19 cellular contexts compared by ENCODE assay signal in genomic region chr7:54743580-54743979, GRCh38. TPM values are rescaled to one million over a fixed set of nuclear protein-coding genes. Genes with fewer than 3 reads are reported as not detected.
DNase-seq lines count a peak whose midpoint lies in the region; ATAC-seq, FAIRE-seq and TF ChIP-seq lines count a peak whose summit lies in the region.
"Had no signal": no experiment of that assay in that cellular context is flagged by ENCODE, and none has a peak within 500 bp of the region (broad histone marks: within the 10 kb centered on the region; RNA-seq: fewer than 3 reads in every experiment).

No MANE protein-coding gene starts in this region.

- H3K4me1 ChIP-seq in MM.1S (ENCODE audit: low read length), result peaks cover 9% of the 10 kb centered on the region; the same call in 1 of the 2 replicates
- peaks cover 0 to 6% of the 10 kb centered on the region in 2 experiments; a peak in 1 of 5 replicates for H3K4me1 ChIP-seq in K562 (replicated peaks in 1 of 2; ENCODE audit: control insufficient read depth in 2 of 2, insufficient read depth in 2 of 2, low read length in 2 of 2)
- no peaks in the 10 kb centered on the region for H3K4me1 ChIP-seq in CD4-positive, alpha-beta memory T cell (ENCODE audit: insufficient read depth, low read length)
- H3K4me1 ChIP-seq: BLaER1, Caco-2, SJSA1 had no signal

- WGBS in K562 (ENCODE audit: insufficient coverage, low coverage, missing lambda C conversion rate), result 14% methylated on average over 1 of the region's 1 CpG

- TF ChIP-seq CTCF in MM.1S (IDR thresholded peaks at IDR 0.05; ENCODE audit: low read length) (no peak), K562 (IDR thresholded peaks at IDR 0.05 in 2 of 3, conservative IDR thresholded peaks at IDR 0.05 in 1 of 3; ENCODE audit: insufficient read depth in 2 of 3, low read depth in 1 of 3, low read length in 3 of 3) (no peak)

- in situ Hi-C loops in K562 (cut with MboI), result no loop called here

- no peaks in the 10 kb centered on the region for H3K27me3 Mint-ChIP-seq in CD4-positive, alpha-beta memory T cell
- H3K27me3 Mint-ChIP-seq: CD4-positive, alpha-beta T cell had no signal

- DNase-seq in MM.1S, result peak; percentile 19
- DNase-seq in RCC 7860 (ENCODE audit: low spot score), result no peak
- peak in 2 of 4 experiments; percentile 38 to 58 for DNase-seq in K562 (ENCODE audit: extremely low read depth in 1 of 4, low spot score in 3 of 4)
- DNase-seq in activated effector memory CD4-positive, alpha-beta T cell treated with anti-CD3 and anti-CD28 coated beads, Interleukin-2, amount 50 U/mL, for 16 hours, result no peak
- DNase-seq in iPS-NIHi7 (ENCODE audit: extremely low spot score), result no peak
- DNase-seq in CD4-positive, alpha-beta memory T cell, result no peak
- DNase-seq: ACHN; Caco-2; CD4-positive, alpha-beta T cell; DMS 273 treated with DMSO at 0.1 percent for 48 hours; DMS79 treated with DMSO at 0.1 percent for 48 hours; H7; NCI-H1694 treated with DMSO at 0.1 percent for 48 hours; NCI-H2107; NCI-H510A had no signal

- H3K36me3 Mint-ChIP-seq in CD4-positive, alpha-beta memory T cell, result peaks cover 20 to 21% of the 10 kb centered on the region in 2 donors

- TF ChIP-seq RAD21 in K562 (CRISPR knock-in tag; conservative IDR thresholded peaks at IDR 0.05 in 1 of 2, IDR thresholded peaks at IDR 0.05 in 1 of 2), result no peak

- ATAC-seq in K562, result peak; percentile 88
- ATAC-seq: Right ventricle myocardium inferior had no signal

- no peaks in the 10 kb centered on the region for H3K9me3 ChIP-seq in MM.1S (replicated peaks; ENCODE audit: insufficient read depth, low read length)
- no peaks in the 10 kb centered on the region for H3K9me3 ChIP-seq in K562 (replicated peaks; ENCODE audit: control insufficient read depth, insufficient read depth, low read depth, low read length)
- no peaks in the 10 kb centered on the region for H3K9me3 ChIP-seq in CD4-positive, alpha-beta memory T cell (ENCODE audit: control insufficient read depth in 1 of 2, low read length in 2 of 2)
- H3K9me3 ChIP-seq: BLaER1, Caco-2, SJSA1 had no signal

- FAIRE-seq in RCC 7860 (lab: Jason Lieb, UNC), result peak; percentile 75
- FAIRE-seq in K562 (lab: Jason Lieb, UNC), result peak; percentile 79
- FAIRE-seq in islet of Langerhans (lab: Jason Lieb, UNC), result peak; percentile 5

- no TSS peak for BruUV-seq in K562 (replicated peaks; lab: Mats Ljungman, UMichigan)

- no peaks in the 10 kb centered on the region for H3K9me3 Mint-ChIP-seq in CD4-positive, alpha-beta memory T cell
- H3K9me3 Mint-ChIP-seq: CD4-positive, alpha-beta T cell had no signal

- no peak overlapping the region for H3K4me3 Mint-ChIP-seq in CD4-positive, alpha-beta memory T cell
- H3K4me3 Mint-ChIP-seq: CD4-positive, alpha-beta T cell had no signal

- CTCF ChIA-PET in K562 (lab: Yijun Ruan, JAX; ENCODE audit: low intra/inter-chr PET ratio), result no interaction called here
- CTCF ChIA-PET in CD4-positive, alpha-beta memory T cell (lab: Charles Lee; ENCODE audit: partially characterized antibody), result interaction anchor here (0.7 to 1.4 kb wide), 2 partner anchors 25 to 1220 kb away, joined by 3 to 4 read pairs; no protein-coding TSS in a partner anchor

- intact Hi-C loops in K562 (cut with micrococcal nuclease), result no loop called here
- intact Hi-C loops in CD4-positive, alpha-beta memory T cell (cut with micrococcal nuclease), result no loop called here

- no peak overlapping the region for H2AFZ ChIP-seq in MM.1S (ENCODE audit: low read length)
- H2AFZ ChIP-seq in K562 (ENCODE audit: low read depth, low read length), result no peak overlapping the region

- H3K9ac ChIP-seq in MM.1S (ENCODE audit: low read length) (no peak overlapping the region), K562 (ENCODE audit: insufficient read depth in 1 of 2, low read depth in 2 of 2, low read length in 2 of 2) (no peak overlapping the region)
- H3K9ac ChIP-seq: BLaER1 had no signal

- POLR2A ChIA-PET in K562 (lab: Yijun Ruan, JAX), result interaction anchor here (1.6 kb wide), 1 partner anchor 15 kb away, joined by 10 read pairs; the partner anchor contains the start of gene SEC61G
- POLR2A ChIA-PET in CD4-positive, alpha-beta memory T cell (lab: Charles Lee; ENCODE audit: partially characterized antibody), result no interaction called here

- H3K79me2 ChIP-seq in MM.1S (ENCODE audit: low read length) (no peaks in the 10 kb centered on the region), K562 (ENCODE audit: control insufficient read depth, insufficient read depth, low read length) (no peaks in the 10 kb centered on the region)

- peaks cover 0 to 9% (median 4%) of the 10 kb centered on the region in 4 donors for H3K4me1 Mint-ChIP-seq in CD4-positive, alpha-beta memory T cell

- H3K4me2 ChIP-seq in MM.1S (ENCODE audit: low read depth, low read length) (no peak overlapping the region), K562 (ENCODE audit: insufficient read depth, low read length) (no peak overlapping the region)
- H3K4me2 ChIP-seq: BLaER1 had no signal

- H3K27me3 ChIP-seq in MM.1S (replicated peaks; ENCODE audit: insufficient read depth, low read length), result no peaks in the 10 kb centered on the region
- no peaks in the 10 kb centered on the region for H3K27me3 ChIP-seq in K562 (ENCODE audit: control insufficient read depth in 2 of 2, insufficient read depth in 2 of 2, low read length in 2 of 2)
- H3K27me3 ChIP-seq in CD4-positive, alpha-beta memory T cell (ENCODE audit: insufficient read depth, low read length), result no peaks in the 10 kb centered on the region
- H3K27me3 ChIP-seq: BLaER1, SJSA1 had no signal

- no peaks in the 10 kb centered on the region for H3K9me2 ChIP-seq in MM.1S (replicated peaks; ENCODE audit: insufficient read depth, low read length)

- H3F3A ChIP-seq in MM.1S (ENCODE audit: insufficient read depth, low read length), result peaks cover 6% of the 10 kb centered on the region; the same call in 1 of the 2 replicates

- H3K27ac ChIP-seq in MM.1S (ENCODE audit: low read length) (no peak overlapping the region), K562 (ENCODE audit: extremely low read depth, low read depth, low read length) (no peak overlapping the region)
- H3K27ac ChIP-seq in CD4-positive, alpha-beta memory T cell (ENCODE audit: low read depth, low read length), result no peak overlapping the region
- H3K27ac ChIP-seq: BLaER1, SJSA1 had no signal

- H4K20me1 ChIP-seq in MM.1S (ENCODE audit: insufficient read depth, low read length) (no peaks in the 10 kb centered on the region), K562 (replicated peaks; ENCODE audit: control insufficient read depth, insufficient read depth, low read length) (no peaks in the 10 kb centered on the region)

- H3K36me3 ChIP-seq in MM.1S (replicated peaks; ENCODE audit: insufficient read depth, low read length) (peaks cover 10% of the 10 kb centered on the region; the same call in 1 of the 2 replicates), K562 (ENCODE audit: control insufficient read depth, insufficient read depth, low read length) (peaks cover 5% of the 10 kb centered on the region; the same call in 2 of the 3 replicates)
- H3K36me3 ChIP-seq in CD4-positive, alpha-beta memory T cell (ENCODE audit: insufficient read depth, low read length), result no peaks in the 10 kb centered on the region

- no peaks in the 10 kb centered on the region for H3K9me1 ChIP-seq in K562 (ENCODE audit: control insufficient read depth, insufficient read depth, low read length)

- no peak for TF ChIP-seq POLR2A in K562 (conservative IDR thresholded peaks at IDR 0.05)

- H3K4me3 ChIP-seq in MM.1S (ENCODE audit: low read length), result no peak overlapping the region
- H3K4me3 ChIP-seq in K562, result no peak overlapping the region
- no peak overlapping the region for H3K4me3 ChIP-seq in CD4-positive, alpha-beta memory T cell (ENCODE audit: low read length in 2 of 2)
- H3K4me3 ChIP-seq: BLaER1, SJSA1 had no signal

- TF ChIP-seq EP300 in K562 (IDR thresholded peaks at IDR 0.05; ENCODE audit: low read length), result peak; percentile 28; the same call in 1 of the 2 replicates

- H3K27ac Mint-ChIP-seq in CD4-positive, alpha-beta memory T cell, result peak overlapping the region in 1 of 7 donors; percentile 43
- H3K27ac Mint-ChIP-seq: CD4-positive, alpha-beta T cell had no signal

TF ChIP-seq in K562, 482 proteins besides CTCF, POLR2A, EP300 and RAD21 (continues in another document):
- TF ChIP-seq EHMT2 (IDR thresholded peaks at IDR 0.05) (no peak), ZNF766 (CRISPR knock-in tag; conservative IDR thresholded peaks at IDR 0.05) (peak; percentile 90), DACH1 (IDR thresholded peaks at IDR 0.05; ENCODE audit: partially characterized antibody) (peak; percentile 10), HNRNPL (IDR thresholded peaks at IDR 0.05; ENCODE audit: low read depth, low read length) (no peak)

RNA-seq across cellular contexts. Expression of gene SEC61G, which starts 15.4 kb away (rescaled TPM):
- total RNA-seq in K562 (2011; cell fraction: chromatin; rRNA removed; ENCODE audit: low replicate concordance), result 17.6 and 41.0 TPM in 2 replicates
- total RNA-seq in K562 (2011; cell fraction: nucleolus; rRNA removed), result 14.0 and 22.9 TPM in 2 replicates
- total RNA-seq in K562 (2011; cell fraction: nucleoplasm; rRNA removed), result 43.7 and 61.5 TPM in 2 replicates
- total RNA-seq in K562 (2014; rRNA removed), result 110 and 138 TPM in 2 replicates
- total RNA-seq in K562 (2014; rRNA removed; fragmentation: Illumina TruSeq; extraction: Trizol), result 346 and 376 TPM in 2 replicates
- 212 and 221 TPM in 2 replicates for total RNA-seq in K562 (2015; rRNA removed; fragmentation: Illumina TruSeq; extraction: Trizol)
- 142 and 154 TPM in 2 replicates for total RNA-seq in K562 (2021)
- 176 and 178 TPM in 2 replicates for polyA plus RNA-seq in K562 (2011; rRNA removed)
- 73.6 and 289 TPM in 2 replicates for polyA plus RNA-seq in K562 (2011; cell fraction: cytosol; rRNA removed)
- polyA plus RNA-seq in K562 (2011; cell fraction: nucleus; rRNA removed), result 39.4 and 77.6 TPM in 2 replicates
- 277 and 498 TPM in 2 replicates for polyA plus RNA-seq in K562 (2012)
- 274 and 325 TPM in 2 replicates for polyA plus RNA-seq in K562 (2014; fragmentation: Illumina TruSeq; extraction: Trizol)
- 100 to 1,000 TPM; 442 to 565 TPM for polyA plus RNA-seq in K562 (2014; fragmentation: Nextera tagmentation; extraction: Ambion mirVana)
- 158 and 223 TPM in 2 replicates for polyA plus RNA-seq in K562 (2014; rRNA removed)
- 240 and 263 TPM in 2 replicates for polyA minus RNA-seq in K562 (2011; rRNA and poly(A)+ RNA removed)
- polyA minus RNA-seq in K562 (2011; cell fraction: cytosol; rRNA and poly(A)+ RNA removed), result 51.8 and 87.1 TPM in 2 replicates
- 17.6 and 54.4 TPM in 2 replicates for polyA minus RNA-seq in K562 (2011; cell fraction: nucleus; rRNA and poly(A)+ RNA removed)
- total RNA-seq in CD4-positive, alpha-beta memory T cell, result 10 to 100 TPM; 67.0 to 73.9 TPM
- 100 to 1,000 TPM; 253 to 284 TPM for polyA plus RNA-seq in CD4-positive, alpha-beta memory T cell
